Comparison of ENCODE assay signal across 8 cellular contexts in the genomic region with DNA sequence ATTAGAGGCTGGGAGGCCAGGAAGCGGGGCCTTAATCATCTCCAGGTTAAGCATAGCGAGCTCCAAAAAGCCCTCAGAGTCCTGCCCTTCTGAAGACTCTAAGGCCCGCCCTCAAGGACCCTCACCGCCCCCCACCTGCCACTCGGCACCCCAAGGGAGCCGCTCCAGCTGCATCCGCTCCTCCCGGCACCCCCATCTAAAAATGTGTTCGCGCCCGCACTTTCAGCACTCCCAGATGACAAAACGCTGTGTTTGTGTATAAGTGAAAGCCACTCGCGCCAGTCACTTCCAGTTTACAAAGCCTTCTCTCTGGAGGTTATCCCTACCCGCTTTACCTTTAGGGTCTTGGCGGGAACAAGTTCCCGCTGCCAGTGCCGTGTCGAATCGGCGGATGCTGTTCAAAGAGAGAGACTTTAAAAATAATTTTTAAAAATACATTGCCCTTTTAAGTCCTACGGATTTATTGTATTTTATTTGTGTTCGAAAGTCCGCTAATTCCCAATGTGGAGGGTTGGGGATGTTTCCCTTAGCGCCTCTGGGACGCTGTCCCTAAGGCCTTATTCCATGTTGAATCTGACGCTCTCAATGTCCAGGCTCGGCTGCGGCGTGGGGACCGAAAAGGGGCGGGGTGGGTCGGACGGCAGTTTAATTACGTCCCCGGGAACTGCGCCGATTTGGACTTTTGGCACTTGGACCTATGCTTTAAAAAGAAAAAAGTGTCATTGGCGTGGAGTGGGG. TPM values are rescaled to one million over a fixed set of nuclear protein-coding genes. Genes with fewer than 3 reads are reported as not detected.
A peak's percentile ranks its signal among the peaks of the same experiment; 100 is the strongest.
DNase-seq lines count a peak whose midpoint lies in the region; ATAC-seq and TF ChIP-seq lines count a peak whose summit lies in the region.

A gene (minus strand): TSS at position 64 of the 738 bp plus-strand sequence. CDS start 900 bp downstream, outside the sequence.
A gene with protein sequence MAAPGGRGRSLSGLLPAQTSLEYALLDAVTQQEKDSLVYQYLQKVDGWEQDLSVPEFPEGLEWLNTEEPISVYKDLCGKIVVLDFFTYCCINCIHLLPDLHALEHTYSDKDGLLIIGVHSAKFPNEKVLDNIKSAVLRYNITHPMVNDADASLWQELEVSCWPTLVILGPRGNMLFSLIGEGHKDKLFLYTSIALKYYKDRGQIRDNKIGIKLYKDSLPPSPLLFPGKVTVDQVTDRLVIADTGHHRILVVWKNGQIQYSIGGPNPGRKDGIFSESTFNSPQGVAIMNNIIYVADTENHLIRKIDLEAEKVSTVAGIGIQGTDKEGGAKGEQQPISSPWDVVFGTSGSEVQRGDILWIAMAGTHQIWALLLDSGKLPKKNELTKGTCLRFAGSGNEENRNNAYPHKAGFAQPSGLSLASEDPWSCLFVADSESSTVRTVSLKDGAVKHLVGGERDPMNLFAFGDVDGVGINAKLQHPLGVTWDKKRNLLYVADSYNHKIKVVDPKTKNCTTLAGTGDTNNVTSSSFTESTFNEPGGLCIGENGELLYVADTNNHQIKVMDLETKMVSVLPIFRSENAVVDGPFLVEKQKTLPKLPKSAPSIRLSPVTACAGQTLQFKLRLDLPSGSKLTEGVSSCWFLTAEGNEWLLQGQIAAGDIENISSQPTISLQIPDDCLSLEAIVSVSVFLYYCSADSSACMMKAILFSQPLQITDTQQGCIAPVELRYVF (plus strand): TSS at position 643 of the 738 bp plus-strand sequence. CDS start 212 bp downstream, outside the sequence.

- peaks cover 10% of the 10 kb centered on the region for H3K36me3 Mint-ChIP-seq in activated T-cell treated with anti-CD3 and anti-CD28 coated beads, Interleukin-2, amount 50 U/mL, for 4 hours (ENCODE audit: insufficient read depth)

- POLR2A ChIA-PET in PC-9 (lab: Charles Lee; ENCODE audit: unreplicated experiment): no interaction called here

- H3F3A ChIP-seq in PC-9 (ENCODE audit: insufficient read depth, low read depth): no peaks in the 10 kb centered on the region

- H3K4me1 ChIP-seq in HUES64 (ENCODE audit: insufficient read depth, low read length): peaks cover 27% of the 10 kb centered on the region; the same call in 1 of the 2 replicates
- peaks cover 28% of the 10 kb centered on the region for H3K4me1 ChIP-seq in PC-9 (replicated peaks; ENCODE audit: insufficient read depth)
- H3K4me1 ChIP-seq in muscle layer of duodenum (ENCODE audit: control insufficient read depth in 1 of 2, insufficient read depth in 2 of 2, low read length in 2 of 2): peaks cover 17 to 52% of the 10 kb centered on the region in 2 donors

- peak; percentile 41 for ATAC-seq in GM21381 (IDR thresholded peaks at IDR 0.05; ENCODE audit: unreplicated experiment)
- ATAC-seq in activated T-cell treated with anti-CD3 and anti-CD28 coated beads, Interleukin-2, amount 50 U/mL, for 4 hours: peak; percentile 65 to 75
- peak; percentile 71 for ATAC-seq in esophagus mucosa

- peak within 1 kb of the TSS; percentile 97 for H2AFZ ChIP-seq in PC-9

- WGBS in HUES64: 1% methylated on average over 39 of the region's 39 CpGs

- DNase-seq in CMK (ENCODE audit: low read depth) (peak; percentile 56), PC-9 (peak; percentile 44 to 52)
- DNase-seq in activated T-cell treated with anti-CD3 and anti-CD28 coated beads, Interleukin-2, amount 50 U/mL, for 4 hours: peak; percentile 51
- peak; percentile 52 for DNase-seq in stimulated activated CD8-positive, alpha-beta memory T cell treated with anti-CD3 and anti-CD28 coated beads, Interleukin-7, amount 100 ng/mL, for 24 hours (ENCODE audit: low read depth)

- H3K4me3 ChIP-seq in HUES64 (ENCODE audit: low read length) (peak within 1 kb of the TSS; percentile 97), PC-9 (peak within 1 kb of the TSS; percentile 84), muscle layer of duodenum (ENCODE audit: low read depth in 1 of 2, low read length in 2 of 2) (peak within 1 kb of the TSS; percentile 90 to 92)

- H3K9me2 ChIP-seq in PC-9 (ENCODE audit: insufficient read depth): no peaks in the 10 kb centered on the region

- H3K4me2 ChIP-seq in PC-9: peak within 1 kb of the TSS; percentile 87

- no peaks in the 10 kb centered on the region for H3K27me3 Mint-ChIP-seq in activated T-cell treated with anti-CD3 and anti-CD28 coated beads, Interleukin-2, amount 50 U/mL, for 4 hours (ENCODE audit: low read depth)

- no peaks in the 10 kb centered on the region for H3K9me3 Mint-ChIP-seq in activated T-cell treated with anti-CD3 and anti-CD28 coated beads, Interleukin-2, amount 50 U/mL, for 4 hours

- no peak for TF ChIP-seq CTCF in PC-9 (conservative IDR thresholded peaks at IDR 0.05)

- H3K79me2 ChIP-seq in PC-9 (ENCODE audit: low read depth): peaks cover 42% of the 10 kb centered on the region

- intact Hi-C loops in PC-9 (cut with micrococcal nuclease; ENCODE audit: unreplicated experiment): loop anchor here (5.0 to 10.0 kb wide), 2 partner anchors 149 to 248 kb away; no protein-coding TSS in a partner anchor

- CTCF ChIA-PET in PC-9 (lab: Charles Lee): no interaction called here

- no peaks in the 10 kb centered on the region; the same call in 1 of the 2 replicates for H4K20me1 ChIP-seq in PC-9 (ENCODE audit: insufficient read depth)

- H3K9me3 ChIP-seq in HUES64 (ENCODE audit: insufficient read depth, low read depth, low read length): no peaks in the 10 kb centered on the region
- no peaks in the 10 kb centered on the region for H3K9me3 ChIP-seq in PC-9 (ENCODE audit: insufficient read depth, low read depth)
- H3K9me3 ChIP-seq in muscle layer of duodenum (ENCODE audit: control insufficient read depth in 1 of 2, low read length in 2 of 2): no peaks in the 10 kb centered on the region

- peak within 1 kb of the TSS; percentile 98 for H3K4me3 Mint-ChIP-seq in activated T-cell treated with anti-CD3 and anti-CD28 coated beads, Interleukin-2, amount 50 U/mL, for 4 hours

- H3K27ac ChIP-seq in HUES64 (ENCODE audit: low read depth, low read length) (peak within 1 kb of the TSS; percentile 87), PC-9 (peak within 1 kb of the TSS; percentile 65), muscle layer of duodenum (ENCODE audit: low read length) (peak within 1 kb of the TSS; percentile 97)

- H3K4me1 Mint-ChIP-seq in activated T-cell treated with anti-CD3 and anti-CD28 coated beads, Interleukin-2, amount 50 U/mL, for 4 hours (ENCODE audit: low read depth): peaks cover 45% of the 10 kb centered on the region

- H3K27me3 ChIP-seq in HUES64 (ENCODE audit: insufficient read depth, low read length): no peaks in the 10 kb centered on the region
- H3K27me3 ChIP-seq in PC-9 (ENCODE audit: insufficient read depth, low read depth): no peaks in the 10 kb centered on the region
- no peaks in the 10 kb centered on the region for H3K27me3 ChIP-seq in muscle layer of duodenum (ENCODE audit: low read depth, low read length)

- H3K9ac ChIP-seq in HUES64 (ENCODE audit: low read depth, low read length): peak within 1 kb of the TSS; percentile 98

- H3K36me3 ChIP-seq in HUES64 (ENCODE audit: insufficient read depth, low read length) (peaks cover 14% of the 10 kb centered on the region), PC-9 (ENCODE audit: low read depth) (no peaks in the 10 kb centered on the region; the same call in 1 of the 2 replicates), muscle layer of duodenum (ENCODE audit: control insufficient read depth in 1 of 2, insufficient read depth in 2 of 2, low read length in 2 of 2) (peaks cover 3 to 8% of the 10 kb centered on the region in 2 donors)

- BruUV-seq in PC-9 (replicated peaks; lab: Mats Ljungman, UMichigan): no TSS peak

RNA-seq across cellular contexts. Expression of the first gene that starts in this region (rescaled TPM):
- 10.8 TPM for polyA plus RNA-seq in HUES64 (2013, experiment 1 of 2)
- 11.7 TPM for polyA plus RNA-seq in HUES64 (2013, experiment 2 of 2)
- total RNA-seq in PC-9 (2021) (6.1 and 7.7 TPM in 2 replicates), esophagus mucosa (3.7 TPM)
- 10 to 100 TPM; 10.8 to 11.9 (median 11.7) TPM for total RNA-seq in activated T-cell treated with anti-CD3 and anti-CD28 coated beads, Interleukin-2, amount 50 U/mL, for 4 hours

RNA-seq across cellular contexts. Expression of the second gene that starts in this region (rescaled TPM):
- 10.3 TPM for polyA plus RNA-seq in HUES64 (2013, experiment 1 of 2)
- 10.4 TPM for polyA plus RNA-seq in HUES64 (2013, experiment 2 of 2)
- total RNA-seq in PC-9 (2021) (22.5 and 22.8 TPM in 2 replicates), esophagus mucosa (18.7 TPM)
- 10 to 100 TPM; 19.9 to 23.5 (median 20.8) TPM for total RNA-seq in activated T-cell treated with anti-CD3 and anti-CD28 coated beads, Interleukin-2, amount 50 U/mL, for 4 hours

Comparison
In these comparisons a context has a peak if more than half of its experiments do, and no peak if none do; other contexts are left out.
1. Peak in every context shown above with its lines: DNase-seq, ATAC-seq, H3K4me3 ChIP-seq and H3K27ac ChIP-seq.